ENCODE assay signal across 10 cellular contexts in genomic region chr15:90062729-90063684, GRCh38. TPM values are rescaled to one million over a fixed set of nuclear protein-coding genes. Genes with fewer than 3 reads are reported as not detected.
DNase-seq lines count a peak whose midpoint lies in the region; ATAC-seq and TF ChIP-seq lines count a peak whose summit lies in the region.
"Had no signal": no experiment of that assay in that cellular context is flagged by ENCODE, and none has a peak within 500 bp of the region (broad histone marks: within the 10 kb centered on the region; RNA-seq: fewer than 3 reads in every experiment).

No MANE protein-coding gene starts in this region.

- CTCF ChIA-PET in activated CD8-positive, alpha-beta T cell treated with anti-CD3 and anti-CD28 coated beads for 36 hours (lab: Charles Lee) = no interaction called here

- ATAC-seq in activated CD8-positive, alpha-beta T cell treated with anti-CD3 and anti-CD28 coated beads for 36 hours = no peak
- ATAC-seq in stimulated activated effector memory CD8-positive, alpha-beta T cell treated with anti-CD3 and anti-CD28 coated beads, Interleukin-12 subunit alpha, Interleukin-12 subunit beta, amount 100 ng/mL, for 72 hours = no peak

- no peaks in the 10 kb centered on the region for H3K27me3 Mint-ChIP-seq in activated CD8-positive, alpha-beta T cell treated with anti-CD3 and anti-CD28 coated beads for 36 hours
- peaks cover 2% of the 10 kb centered on the region; the same call in 1 of the 2 replicates for H3K27me3 Mint-ChIP-seq in HFFc6 (ENCODE audit: insufficient read depth)

- H3K27ac ChIP-seq in layer of hippocampus (ENCODE audit: low read depth, low read length) = peak overlapping the region; percentile 72
- H3K27ac ChIP-seq: A549 had no signal

- POLR2A ChIA-PET in activated CD8-positive, alpha-beta T cell treated with anti-CD3 and anti-CD28 coated beads for 36 hours (lab: Charles Lee) = no interaction called here

- no peaks in the 10 kb centered on the region for H3K9me3 Mint-ChIP-seq in activated CD8-positive, alpha-beta T cell treated with anti-CD3 and anti-CD28 coated beads for 36 hours
- H3K9me3 Mint-ChIP-seq in stimulated activated effector memory CD8-positive, alpha-beta T cell treated with anti-CD3 and anti-CD28 coated beads, Interleukin-12 subunit alpha, Interleukin-12 subunit beta, amount 100 ng/mL, for 72 hours = no peaks in the 10 kb centered on the region
- no peaks in the 10 kb centered on the region for H3K9me3 Mint-ChIP-seq in HFFc6

- H3K36me3 Mint-ChIP-seq in activated CD8-positive, alpha-beta T cell treated with anti-CD3 and anti-CD28 coated beads for 36 hours (ENCODE audit: low read depth) = peaks cover 7% of the 10 kb centered on the region
- peaks cover 10% of the 10 kb centered on the region for H3K36me3 Mint-ChIP-seq in stimulated activated effector memory CD8-positive, alpha-beta T cell treated with anti-CD3 and anti-CD28 coated beads, Interleukin-12 subunit alpha, Interleukin-12 subunit beta, amount 100 ng/mL, for 72 hours
- no peaks in the 10 kb centered on the region for H3K36me3 Mint-ChIP-seq in HFFc6 (ENCODE audit: low read depth)

- H3K4me3 Mint-ChIP-seq in activated CD8-positive, alpha-beta T cell treated with anti-CD3 and anti-CD28 coated beads for 36 hours = no peak overlapping the region
- H3K4me3 Mint-ChIP-seq in stimulated activated effector memory CD8-positive, alpha-beta T cell treated with anti-CD3 and anti-CD28 coated beads, Interleukin-12 subunit alpha, Interleukin-12 subunit beta, amount 100 ng/mL, for 72 hours = no peak overlapping the region
- H3K4me3 Mint-ChIP-seq in HFFc6 = no peak overlapping the region

- intact Hi-C loops in activated CD8-positive, alpha-beta T cell treated with anti-CD3 and anti-CD28 coated beads for 36 hours (cut with micrococcal nuclease) = loop anchor here (10.0 kb wide), 1 partner anchor 58 kb away; the partner anchor contains the start of gene ZNF710

- peak overlapping the region; percentile 52 for H3K27ac Mint-ChIP-seq in activated CD8-positive, alpha-beta T cell treated with anti-CD3 and anti-CD28 coated beads for 36 hours
- H3K27ac Mint-ChIP-seq in stimulated activated effector memory CD8-positive, alpha-beta T cell treated with anti-CD3 and anti-CD28 coated beads, Interleukin-12 subunit alpha, Interleukin-12 subunit beta, amount 100 ng/mL, for 72 hours = peak overlapping the region; percentile 23
- H3K27ac Mint-ChIP-seq in HFFc6 = no peak overlapping the region

- H3K27me3 ChIP-seq in layer of hippocampus (ENCODE audit: control insufficient read depth, insufficient read depth, low read length) = no peaks in the 10 kb centered on the region

- DNase-seq in NCI-H1436 (lab: John Stamatoyannopoulos, UW) = peak; percentile 10
- no peak for DNase-seq in NCI-H1436 treated with DMSO at 0.1 percent for 48 hours (lab: John Stamatoyannopoulos, UW)
- no peak for DNase-seq in activated CD8-positive, alpha-beta T cell treated with anti-CD3 and anti-CD28 coated beads for 36 hours
- DNase-seq in stimulated activated effector memory CD8-positive, alpha-beta T cell treated with anti-CD3 and anti-CD28 coated beads, Interleukin-12 subunit alpha, Interleukin-12 subunit beta, amount 100 ng/mL, for 72 hours (ENCODE audit: low spot score in 2 of 2) = no peak
- no peak for DNase-seq in effector CD8-positive, alpha-beta T cell (lab: John Stamatoyannopoulos, UW)
- no peak for DNase-seq in HFFc6
- no peak for DNase-seq in NCI-H187 treated with DMSO at 0.1 percent for 48 hours (lab: John Stamatoyannopoulos, UW)
- DNase-seq: NCI-H1048 had no signal

- H3K4me1 Mint-ChIP-seq in activated CD8-positive, alpha-beta T cell treated with anti-CD3 and anti-CD28 coated beads for 36 hours (ENCODE audit: low read depth) = peaks cover 49% of the 10 kb centered on the region
- peaks cover 45% of the 10 kb centered on the region for H3K4me1 Mint-ChIP-seq in stimulated activated effector memory CD8-positive, alpha-beta T cell treated with anti-CD3 and anti-CD28 coated beads, Interleukin-12 subunit alpha, Interleukin-12 subunit beta, amount 100 ng/mL, for 72 hours
- H3K4me1 Mint-ChIP-seq in HFFc6 (ENCODE audit: low read depth) = no peaks in the 10 kb centered on the region

- no peak for TF ChIP-seq CTCF in activated CD8-positive, alpha-beta T cell treated with anti-CD3 and anti-CD28 coated beads for 36 hours (IDR thresholded peaks at IDR 0.05)
- no peak for TF ChIP-seq CTCF in HFFc6 (IDR thresholded peaks at IDR 0.05)

RNA-seq across cellular contexts. Expression of gene IDH2, which starts 39.3 kb away (rescaled TPM):
- total RNA-seq in activated CD8-positive, alpha-beta T cell treated with anti-CD3 and anti-CD28 coated beads for 36 hours = 100 to 1,000 TPM; 171 to 180 TPM
- total RNA-seq in HFFc6 (2021; fragmentation: NEBNext Ultra II Directional; extraction: Animal tissue kit (Norgen Biotek cat#: 25700)) = 10 to 100 TPM; 26.3 to 32.4 (median 28.9) TPM

Comparison
In these comparisons a context has a peak if more than half of its experiments do, and no peak if none do; other contexts are left out.
1. RNA of gene IDH2, which starts 39.3 kb away (total RNA-seq): 171 to 180 TPM in activated CD8-positive, alpha-beta T cell treated with anti-CD3 and anti-CD28 coated beads for 36 hours; 26.3 to 32.4 TPM in HFFc6; every median in the first group is over 4 times any median in the second.